ENCODE assay signal across 13 cellular contexts in the genomic region with DNA sequence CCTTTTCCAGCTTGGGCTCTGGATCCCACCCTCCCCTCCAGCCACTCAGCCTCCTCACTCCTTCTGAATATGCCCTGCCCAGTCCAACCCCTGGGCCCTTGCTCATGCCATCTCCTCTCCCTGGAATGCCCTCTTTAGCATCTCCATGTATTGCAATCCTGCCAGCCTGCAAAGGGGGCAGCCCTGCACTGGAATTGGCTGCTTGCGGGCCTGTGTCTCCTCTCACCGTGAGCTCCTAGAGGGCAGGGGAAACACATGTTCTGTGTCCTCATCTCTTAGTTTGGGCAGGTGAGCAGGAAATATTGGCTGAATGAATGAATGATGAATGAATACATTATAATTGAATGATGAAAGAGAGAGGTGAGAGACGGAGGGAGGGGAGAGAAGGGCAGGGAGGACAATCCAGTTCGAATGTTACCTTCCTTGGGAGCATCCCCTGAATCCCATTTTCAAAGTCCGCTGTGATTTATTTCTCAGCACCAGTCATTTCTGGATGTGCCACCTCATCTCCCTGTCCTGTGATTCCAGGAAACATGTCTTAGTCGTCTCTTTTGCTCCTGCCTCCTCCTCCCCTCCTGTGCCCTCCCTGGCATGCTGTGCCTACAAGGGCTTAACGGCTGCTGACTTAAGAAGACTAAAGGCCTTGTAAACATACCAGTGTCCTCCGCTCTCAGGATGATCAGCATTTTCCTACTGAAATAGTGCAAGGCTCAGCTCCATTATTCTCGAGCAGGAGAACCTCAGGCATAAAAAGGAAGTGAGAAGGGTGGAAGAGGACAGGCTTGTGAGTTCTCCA.
DNase-seq lines count a peak whose midpoint lies in the region; ATAC-seq and TF ChIP-seq lines count a peak whose summit lies in the region.
"Had no signal": no experiment of that assay in that cellular context is flagged by ENCODE, and none has a peak within 500 bp of the region (broad histone marks: within the 10 kb centered on the region; RNA-seq: fewer than 3 reads in every experiment).

No MANE protein-coding gene starts in this region.

- peak overlapping the region; percentile 60 for H3K4me3 Mint-ChIP-seq in activated CD4-positive, alpha-beta memory T cell treated with anti-CD3 and anti-CD28 coated beads, Interleukin-2, amount 10 ng/mL, durations not matched to agents 7 days and 5 days

- intact Hi-C loops in A673 (cut with micrococcal nuclease; ENCODE audit: unreplicated experiment) (no loop called here), left lung (cut with DNase I) (no loop called here)

- H3K27ac ChIP-seq in A673 (ENCODE audit: low read depth, low read length, poor library complexity, severe bottlenecking) (no peak overlapping the region), left lung (no peak overlapping the region)
- H3K27ac ChIP-seq: C4-2B, SJSA1 had no signal

- peak overlapping the region; percentile 97 for H3K27ac Mint-ChIP-seq in activated CD4-positive, alpha-beta memory T cell treated with anti-CD3 and anti-CD28 coated beads, Interleukin-2, amount 10 ng/mL, durations not matched to agents 7 days and 5 days

- H3K9me3 ChIP-seq in A673 (ENCODE audit: low read depth, low read length, poor library complexity, severe bottlenecking): no peaks in the 10 kb centered on the region
- no peaks in the 10 kb centered on the region for H3K9me3 ChIP-seq in left lung
- H3K9me3 ChIP-seq: MG63, SJSA1 had no signal

- no peaks in the 10 kb centered on the region for H3K4me1 ChIP-seq in A673 (ENCODE audit: insufficient read depth, low read length, poor library complexity, severe bottlenecking)
- no peaks in the 10 kb centered on the region for H3K4me1 ChIP-seq in left lung
- H3K4me1 ChIP-seq: SJSA1 had no signal

- H3K27me3 ChIP-seq in A673 (replicated peaks; ENCODE audit: insufficient read depth, low read depth, low read length, poor library complexity) (no peaks in the 10 kb centered on the region), left lung (peaks cover 0 to 40% of the 10 kb centered on the region in 2 donors)
- H3K27me3 ChIP-seq: MG63, SJSA1 had no signal

- no TSS peak for BruUV-seq in A673 (replicated peaks; lab: Mats Ljungman, UMichigan)

- POLR2A ChIA-PET in A673 (lab: Charles Lee; ENCODE audit: low non-redundant PET): no interaction called here
- POLR2A ChIA-PET in activated CD4-positive, alpha-beta memory T cell treated with anti-CD3 and anti-CD28 coated beads, Interleukin-2, amount 10 ng/mL, durations not matched to agents 7 days and 5 days (lab: Charles Lee): interaction anchor here (1.1 to 8.2 kb wide), 6 partner anchors 22 to 46 kb away, joined by 3 to 50 read pairs (median 6); no protein-coding TSS in a partner anchor

- CTCF ChIA-PET in A673 (lab: Charles Lee): no interaction called here
- CTCF ChIA-PET in activated CD4-positive, alpha-beta memory T cell treated with anti-CD3 and anti-CD28 coated beads, Interleukin-2, amount 10 ng/mL, durations not matched to agents 7 days and 5 days (lab: Charles Lee): interaction anchor here (0.5 to 5.4 kb wide), 5 partner anchors 10 to 556 kb away, joined by 3 to 31 read pairs (median 4); no protein-coding TSS in a partner anchor

- TF ChIP-seq CTCF in A673 (conservative IDR thresholded peaks at IDR 0.05; ENCODE audit: low read depth, low read length) (0 out of 2 replicates have a peak, but pooled peaks have one; percentile 8), GM12865 (IDR thresholded peaks at IDR 0.05; ENCODE audit: insufficient read depth, low read depth, low read length, missing control alignments) (no peak), left lung (IDR thresholded peaks at IDR 0.05) (no peak)

- DNase-seq in A673 (ENCODE audit: low spot score): no peak
- peak; percentile 31 for DNase-seq in GM12865 (ENCODE audit: low read depth)
- peak; percentile 43 for DNase-seq in activated CD4-positive, alpha-beta memory T cell treated with anti-CD3 and anti-CD28 coated beads, Interleukin-2, amount 10 ng/mL, durations not matched to agents 7 days and 5 days
- no peak for DNase-seq in left lung
- no peak for DNase-seq in cortex of kidney (lab: John Stamatoyannopoulos, UW)
- DNase-seq in NCI-H69 (lab: John Stamatoyannopoulos, UW): no peak
- DNase-seq: MG63; NCI-H510A treated with DMSO at 0.1 percent for 48 hours; stimulated activated CD4-positive, alpha-beta T cell treated with anti-CD3 and anti-CD28 coated beads, Interleukin-2, amount 100 ng/mL, for 48 hours had no signal

- ATAC-seq in left lung (peak; percentile 23), GM21381 (IDR thresholded peaks at IDR 0.05; ENCODE audit: unreplicated experiment) (no peak), GM21360 (IDR thresholded peaks at IDR 0.05; ENCODE audit: unreplicated experiment) (no peak)

- H3K4me1 Mint-ChIP-seq in activated CD4-positive, alpha-beta memory T cell treated with anti-CD3 and anti-CD28 coated beads, Interleukin-2, amount 10 ng/mL, durations not matched to agents 7 days and 5 days: peaks cover 88% of the 10 kb centered on the region

- H3K27me3 Mint-ChIP-seq in activated CD4-positive, alpha-beta memory T cell treated with anti-CD3 and anti-CD28 coated beads, Interleukin-2, amount 10 ng/mL, durations not matched to agents 7 days and 5 days: peaks cover 10% of the 10 kb centered on the region

- H3K36me3 ChIP-seq in A673 (ENCODE audit: insufficient read depth, low read length, poor library complexity, severe bottlenecking) (no peaks in the 10 kb centered on the region), left lung (no peaks in the 10 kb centered on the region)
- H3K36me3 ChIP-seq: MG63, SJSA1 had no signal

- H3K9me3 Mint-ChIP-seq in activated CD4-positive, alpha-beta memory T cell treated with anti-CD3 and anti-CD28 coated beads, Interleukin-2, amount 10 ng/mL, durations not matched to agents 7 days and 5 days: no peaks in the 10 kb centered on the region

- no peak overlapping the region for H3K4me3 ChIP-seq in A673 (ENCODE audit: low read depth, low read length, poor library complexity, severe bottlenecking)
- H3K4me3 ChIP-seq in GM12865 (ENCODE audit: low read depth, low read length): no peak overlapping the region
- no peak overlapping the region for H3K4me3 ChIP-seq in left lung
- H3K4me3 ChIP-seq: MG63, SJSA1 had no signal

- H3K36me3 Mint-ChIP-seq in activated CD4-positive, alpha-beta memory T cell treated with anti-CD3 and anti-CD28 coated beads, Interleukin-2, amount 10 ng/mL, durations not matched to agents 7 days and 5 days (ENCODE audit: low read depth): peaks cover under 1% of the 10 kb centered on the region

Comparison
In these comparisons a context has a peak if more than half of its experiments do, and no peak if none do; other contexts are left out.
1. DNase-seq: peak in GM12865 (single experiment) and activated CD4-positive, alpha-beta memory T cell treated with anti-CD3 and anti-CD28 coated beads, Interleukin-2, amount 10 ng/mL, durations not matched to agents 7 days and 5 days (single experiment); none in A673 (single experiment), left lung (0 of 2), cortex of kidney (single experiment) and NCI-H69 (single experiment).